In genomic region chr10:62527019-62527827, GRCh38 we compare ENCODE assay signal across 9 cellular contexts.
DNase-seq lines count a peak whose midpoint lies in the region; ATAC-seq and TF ChIP-seq lines count a peak whose summit lies in the region.
"Had no signal": no experiment of that assay in that cellular context is flagged by ENCODE, and none has a peak within 500 bp of the region (broad histone marks: within the 10 kb centered on the region; RNA-seq: fewer than 3 reads in every experiment).

No MANE protein-coding gene starts in this region.

- H4K20me1 ChIP-seq in SU-DHL-6 (ENCODE audit: low read depth, low read length), result no peaks in the 10 kb centered on the region

- no peaks in the 10 kb centered on the region for H3F3A ChIP-seq in SU-DHL-6 (ENCODE audit: insufficient read depth)

- peaks cover 8% of the 10 kb centered on the region; the same call in 1 of the 2 replicates for H3K9me3 ChIP-seq in SU-DHL-6 (ENCODE audit: insufficient read depth, low read length)
- H3K9me3 ChIP-seq in effector memory CD4-positive, alpha-beta T cell (ENCODE audit: control insufficient read depth, low read length), result no peaks in the 10 kb centered on the region
- H3K9me3 ChIP-seq: upper lobe of left lung had no signal

- peaks cover 8 to 15% of the 10 kb centered on the region in 2 donors for H3K36me3 Mint-ChIP-seq in activated T-cell treated with anti-CD3 and anti-CD28 coated beads, Interleukin-2, amount 50 U/mL, for 72 hours (ENCODE audit: insufficient read depth in 2 of 2)

- peaks cover 4% of the 10 kb centered on the region for H3K27me3 Mint-ChIP-seq in activated T-cell treated with anti-CD3 and anti-CD28 coated beads, Interleukin-2, amount 50 U/mL, for 72 hours (ENCODE audit: low read depth)

- no peaks in the 10 kb centered on the region for H3K27me3 ChIP-seq in SU-DHL-6 (ENCODE audit: low read length)
- H3K27me3 ChIP-seq in effector memory CD4-positive, alpha-beta T cell (replicated peaks; ENCODE audit: control insufficient read depth, insufficient read depth, low read length, poor library complexity, severe bottlenecking), result no peaks in the 10 kb centered on the region
- H3K27me3 ChIP-seq: upper lobe of left lung had no signal

- H2AFZ ChIP-seq in SU-DHL-6 (ENCODE audit: low read depth, low read length, severe bottlenecking), result no peak overlapping the region

- H3K36me3 ChIP-seq in SU-DHL-6 (ENCODE audit: low read length), result no peaks in the 10 kb centered on the region
- no peaks in the 10 kb centered on the region for H3K36me3 ChIP-seq in effector memory CD4-positive, alpha-beta T cell (ENCODE audit: control insufficient read depth, insufficient read depth, low read length)
- H3K36me3 ChIP-seq: upper lobe of left lung had no signal

- H3K4me1 ChIP-seq in effector memory CD4-positive, alpha-beta T cell (ENCODE audit: control insufficient read depth, insufficient read depth, low read length, poor library complexity, severe bottlenecking), result peaks cover 24% of the 10 kb centered on the region

- peak overlapping the region; percentile 69 for H3K27ac ChIP-seq in SU-DHL-6 (ENCODE audit: low read depth, low read length)
- no peak overlapping the region for H3K27ac ChIP-seq in effector memory CD4-positive, alpha-beta T cell (ENCODE audit: insufficient read depth, low read length, poor library complexity, severe bottlenecking)
- H3K27ac ChIP-seq: upper lobe of left lung had no signal

- no peaks in the 10 kb centered on the region for H3K9me2 ChIP-seq in SU-DHL-6 (replicated peaks; ENCODE audit: insufficient read depth, low read length)

- no peak for TF ChIP-seq CTCF in SU-DHL-6 (IDR thresholded peaks at IDR 0.05; ENCODE audit: insufficient read depth, low read length, poor library complexity, severe bottlenecking)

- no peaks in the 10 kb centered on the region for H3K79me2 ChIP-seq in SU-DHL-6 (ENCODE audit: insufficient read depth, low read length)

- DNase-seq in activated T-cell treated with anti-CD3 and anti-CD28 coated beads, Interleukin-2, amount 50 U/mL, for 1 hour, result peak; percentile 20
- no peak for DNase-seq in activated T-cell treated with anti-CD3 and anti-CD28 coated beads, Interleukin-2, amount 50 U/mL, for 72 hours
- peak; percentile 20 for DNase-seq in stimulated activated naive CD8-positive, alpha-beta T cell treated with anti-CD3 and anti-CD28 coated beads, Interleukin-15, Interleukin-2, amounts not matched to agents 100 U/mL and 50 U/mL, for 24 hours
- no peak for DNase-seq in NCI-H187 (lab: John Stamatoyannopoulos, UW)
- DNase-seq in effector memory CD4-positive, alpha-beta T cell, result no peak
- no peak for DNase-seq in OCI-M1 (lab: John Stamatoyannopoulos, UW)
- DNase-seq: upper lobe of left lung had no signal

- H3K4me2 ChIP-seq in SU-DHL-6 (ENCODE audit: low read depth, low read length, poor library complexity, severe bottlenecking), result peak overlapping the region; percentile 43

- ATAC-seq in activated T-cell treated with anti-CD3 and anti-CD28 coated beads, Interleukin-2, amount 50 U/mL, for 72 hours (replicated peaks in 1 of 2), result no peak
- peak; percentile 55 for ATAC-seq in HG02943 (IDR thresholded peaks at IDR 0.05; ENCODE audit: low read depth, unreplicated experiment)
- no peak for ATAC-seq in stimulated activated naive CD8-positive, alpha-beta T cell treated with anti-CD3 and anti-CD28 coated beads, Interleukin-15, Interleukin-2, amounts not matched to agents 100 U/mL and 50 U/mL, for 24 hours

- peak overlapping the region in 1 of 2 donors; percentile 57 for H3K4me3 Mint-ChIP-seq in activated T-cell treated with anti-CD3 and anti-CD28 coated beads, Interleukin-2, amount 50 U/mL, for 72 hours

- no peak overlapping the region for H3K4me3 ChIP-seq in SU-DHL-6 (ENCODE audit: insufficient read depth, low read length, poor library complexity, severe bottlenecking)
- no peak overlapping the region for H3K4me3 ChIP-seq in effector memory CD4-positive, alpha-beta T cell (ENCODE audit: insufficient read depth, low read depth, low read length, poor library complexity, severe bottlenecking)
- H3K4me3 ChIP-seq: upper lobe of left lung had no signal

- no peak overlapping the region for H3K9ac ChIP-seq in SU-DHL-6 (ENCODE audit: low read length)

- H3K27ac Mint-ChIP-seq in activated T-cell treated with anti-CD3 and anti-CD28 coated beads, Interleukin-2, amount 50 U/mL, for 72 hours, result no peak overlapping the region

- H3K4me1 Mint-ChIP-seq in activated T-cell treated with anti-CD3 and anti-CD28 coated beads, Interleukin-2, amount 50 U/mL, for 72 hours (ENCODE audit: low read depth), result peaks cover 34% of the 10 kb centered on the region

- H3K9me3 Mint-ChIP-seq in activated T-cell treated with anti-CD3 and anti-CD28 coated beads, Interleukin-2, amount 50 U/mL, for 72 hours, result peaks cover 7 to 20% of the 10 kb centered on the region in 2 donors

Comparison
In these comparisons a context has a peak if more than half of its experiments do, and no peak if none do; other contexts are left out.
1. DNase-seq: peak in activated T-cell treated with anti-CD3 and anti-CD28 coated beads, Interleukin-2, amount 50 U/mL, for 1 hour (single experiment) and stimulated activated naive CD8-positive, alpha-beta T cell treated with anti-CD3 and anti-CD28 coated beads, Interleukin-15, Interleukin-2, amounts not matched to agents 100 U/mL and 50 U/mL, for 24 hours (single experiment); none in activated T-cell treated with anti-CD3 and anti-CD28 coated beads, Interleukin-2, amount 50 U/mL, for 72 hours (0 of 2), NCI-H187 (0 of 2), effector memory CD4-positive, alpha-beta T cell (0 of 3) and OCI-M1 (single experiment).